Comparison of ENCODE assay signal across 17 cellular contexts in the genomic region with DNA sequence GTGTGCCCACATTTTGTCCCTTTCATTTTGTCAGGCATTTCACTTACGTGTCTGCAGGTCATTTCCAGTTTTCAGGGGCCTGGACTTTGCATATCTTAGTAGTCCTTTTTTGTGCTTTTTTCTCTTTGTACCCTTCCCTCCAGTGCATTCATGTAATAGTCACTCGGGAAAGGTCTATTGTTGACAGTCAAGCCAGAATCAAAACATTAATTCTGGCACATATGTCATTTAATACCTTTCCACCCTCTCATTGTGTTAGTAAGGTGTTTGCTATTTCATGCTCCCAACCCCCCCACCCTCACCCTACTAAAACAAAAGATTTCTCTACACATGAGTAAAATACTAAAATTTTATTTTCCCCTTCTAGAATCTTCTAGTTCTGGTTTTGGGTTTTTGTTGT. TPM values are rescaled to one million over a fixed set of nuclear protein-coding genes. Genes with fewer than 3 reads are reported as not detected.
A peak's percentile ranks its signal among the peaks of the same experiment; 100 is the strongest.
DNase-seq lines count a peak whose midpoint lies in the region; ATAC-seq and TF ChIP-seq lines count a peak whose summit lies in the region.
"Had no signal": no experiment of that assay in that cellular context is flagged by ENCODE, and none has a peak within 500 bp of the region (broad histone marks: within the 10 kb centered on the region; RNA-seq: fewer than 3 reads in every experiment).

No MANE protein-coding gene starts in this region.

- H3F3A ChIP-seq in PC-3 (ENCODE audit: low read length, unreplicated experiment): no peaks in the 10 kb centered on the region
- H3F3A ChIP-seq in GM23338 (replicated peaks; ENCODE audit: low read depth): no peaks in the 10 kb centered on the region

- H3K36me3 Mint-ChIP-seq in activated CD8-positive, alpha-beta memory T cell treated with anti-CD3 and anti-CD28 coated beads, Interleukin-2, amount 10 ng/mL, durations not matched to agents 7 days and 5 days: peaks cover 14% of the 10 kb centered on the region
- peaks cover 10% of the 10 kb centered on the region for H3K36me3 Mint-ChIP-seq in central memory CD8-positive, alpha-beta T cell (ENCODE audit: insufficient read depth)
- H3K36me3 Mint-ChIP-seq in stimulated activated effector memory CD8-positive, alpha-beta T cell treated with anti-CD3 and anti-CD28 coated beads, Interleukin-12 subunit alpha, Interleukin-12 subunit beta, amount 100 ng/mL, for 72 hours: peaks cover 29% of the 10 kb centered on the region
- H3K36me3 Mint-ChIP-seq in GM23338 (ENCODE audit: low read depth): no peaks in the 10 kb centered on the region

- H3K36me3 ChIP-seq in PC-3 (ENCODE audit: low read depth, low read length) (peaks cover 18% of the 10 kb centered on the region), GM23338 (ENCODE audit: insufficient read depth) (no peaks in the 10 kb centered on the region), upper lobe of right lung (peaks cover 17% of the 10 kb centered on the region)
- H3K36me3 ChIP-seq: right lobe of liver had no signal

- POLR2A ChIA-PET in PC-3 (lab: Charles Lee; ENCODE audit: unreplicated experiment): no interaction called here

- H3K9me3 ChIP-seq in PC-3 (ENCODE audit: low read length): no peaks in the 10 kb centered on the region
- H3K9me3 ChIP-seq in upper lobe of right lung: no peaks in the 10 kb centered on the region
- H3K9me3 ChIP-seq: right lobe of liver, transverse colon had no signal

- intact Hi-C loops in PC-3 (cut with micrococcal nuclease) (no loop called here), upper lobe of right lung (cut with DNase I) (no loop called here)

- H3K27ac ChIP-seq in PC-3 (ENCODE audit: low read length): no peak overlapping the region
- no peak overlapping the region for H3K27ac ChIP-seq in GM23338 (ENCODE audit: low read depth)
- H3K27ac ChIP-seq in upper lobe of right lung: no peak overlapping the region
- H3K27ac ChIP-seq: dorsolateral prefrontal cortex had no signal

- no peak for DNase-seq in activated CD8-positive, alpha-beta memory T cell treated with anti-CD3 and anti-CD28 coated beads, Interleukin-2, amount 10 ng/mL, durations not matched to agents 7 days and 5 days
- DNase-seq in activated CD8-positive, alpha-beta memory T cell treated with anti-CD3 and anti-CD28 coated beads for 24 hours: no peak
- DNase-seq in PC-3: peak; percentile 28
- no peak for DNase-seq in central memory CD8-positive, alpha-beta T cell (ENCODE audit: low spot score in 2 of 2)
- DNase-seq in stimulated activated effector memory CD8-positive, alpha-beta T cell treated with anti-CD3 and anti-CD28 coated beads, Interleukin-12 subunit alpha, Interleukin-12 subunit beta, amount 100 ng/mL, for 72 hours (ENCODE audit: low spot score in 2 of 2): no peak
- no peak for DNase-seq in GM23338 (ENCODE audit: low spot score)
- no peak for DNase-seq in upper lobe of right lung
- DNase-seq: dorsolateral prefrontal cortex; mammary epithelial cell; NCI-H1092; right lobe of liver; RPMI8226; stimulated activated CD8-positive, alpha-beta memory T cell treated with anti-CD3 and anti-CD28 coated beads, Interleukin-4, amount 100 ng/mL, for 48 hours; transverse colon had no signal

- H2AFZ ChIP-seq in PC-3 (ENCODE audit: low read length) (no peak overlapping the region), GM23338 (no peak overlapping the region)

- H3K9me2 ChIP-seq in PC-3 (replicated peaks; ENCODE audit: low read length) (no peaks in the 10 kb centered on the region), GM23338 (ENCODE audit: insufficient read depth) (no peaks in the 10 kb centered on the region)

- H3K4me3 ChIP-seq in PC-3 (ENCODE audit: low read length) (no peak overlapping the region), GM23338 (no peak overlapping the region), upper lobe of right lung (no peak overlapping the region)
- H3K4me3 ChIP-seq: dorsolateral prefrontal cortex, K562, right lobe of liver, transverse colon had no signal

- TF ChIP-seq CTCF in PC-3 (conservative IDR thresholded peaks at IDR 0.05; ENCODE audit: low read depth, low read length) (no peak), GM23338 (conservative IDR thresholded peaks at IDR 0.05; ENCODE audit: low read depth in 2 of 2) (no peak), upper lobe of right lung (IDR thresholded peaks at IDR 0.05) (no peak)

- no TSS peak for BruUV-seq in PC-3 (replicated peaks; lab: Mats Ljungman, UMichigan)

- H3K27me3 Mint-ChIP-seq in activated CD8-positive, alpha-beta memory T cell treated with anti-CD3 and anti-CD28 coated beads, Interleukin-2, amount 10 ng/mL, durations not matched to agents 7 days and 5 days: no peaks in the 10 kb centered on the region
- H3K27me3 Mint-ChIP-seq in central memory CD8-positive, alpha-beta T cell: no peaks in the 10 kb centered on the region
- peaks cover 6% of the 10 kb centered on the region for H3K27me3 Mint-ChIP-seq in GM23338 (ENCODE audit: insufficient read depth, low read depth, poor library complexity)

- H4K20me1 ChIP-seq in PC-3 (ENCODE audit: low read length): no peaks in the 10 kb centered on the region
- no peaks in the 10 kb centered on the region for H4K20me1 ChIP-seq in GM23338 (replicated peaks; ENCODE audit: insufficient read depth)

- H3K9me3 Mint-ChIP-seq in activated CD8-positive, alpha-beta memory T cell treated with anti-CD3 and anti-CD28 coated beads, Interleukin-2, amount 10 ng/mL, durations not matched to agents 7 days and 5 days (ENCODE audit: low read depth): peaks cover 4% of the 10 kb centered on the region
- peaks cover 8% of the 10 kb centered on the region for H3K9me3 Mint-ChIP-seq in central memory CD8-positive, alpha-beta T cell
- no peaks in the 10 kb centered on the region for H3K9me3 Mint-ChIP-seq in stimulated activated effector memory CD8-positive, alpha-beta T cell treated with anti-CD3 and anti-CD28 coated beads, Interleukin-12 subunit alpha, Interleukin-12 subunit beta, amount 100 ng/mL, for 72 hours
- no peaks in the 10 kb centered on the region for H3K9me3 Mint-ChIP-seq in GM23338

- H3K4me3 Mint-ChIP-seq in activated CD8-positive, alpha-beta memory T cell treated with anti-CD3 and anti-CD28 coated beads, Interleukin-2, amount 10 ng/mL, durations not matched to agents 7 days and 5 days: no peak overlapping the region
- peak overlapping the region; percentile 68 for H3K4me3 Mint-ChIP-seq in central memory CD8-positive, alpha-beta T cell
- peak overlapping the region; percentile 65 for H3K4me3 Mint-ChIP-seq in stimulated activated effector memory CD8-positive, alpha-beta T cell treated with anti-CD3 and anti-CD28 coated beads, Interleukin-12 subunit alpha, Interleukin-12 subunit beta, amount 100 ng/mL, for 72 hours
- no peak overlapping the region for H3K4me3 Mint-ChIP-seq in GM23338

- H3K4me1 ChIP-seq in PC-3 (ENCODE audit: insufficient read depth, low read length): peaks cover 5% of the 10 kb centered on the region; the same call in 1 of the 2 replicates
- no peaks in the 10 kb centered on the region for H3K4me1 ChIP-seq in GM23338 (ENCODE audit: insufficient read depth)
- peaks cover 28% of the 10 kb centered on the region for H3K4me1 ChIP-seq in upper lobe of right lung

- H3K27ac Mint-ChIP-seq in activated CD8-positive, alpha-beta memory T cell treated with anti-CD3 and anti-CD28 coated beads, Interleukin-2, amount 10 ng/mL, durations not matched to agents 7 days and 5 days: peak overlapping the region; percentile 42
- H3K27ac Mint-ChIP-seq in central memory CD8-positive, alpha-beta T cell (ENCODE audit: low read depth): peak overlapping the region; percentile 95
- peak overlapping the region; percentile 92 for H3K27ac Mint-ChIP-seq in stimulated activated effector memory CD8-positive, alpha-beta T cell treated with anti-CD3 and anti-CD28 coated beads, Interleukin-12 subunit alpha, Interleukin-12 subunit beta, amount 100 ng/mL, for 72 hours
- H3K27ac Mint-ChIP-seq in GM23338: no peak overlapping the region

- no peak overlapping the region for H3K9ac ChIP-seq in PC-3 (ENCODE audit: low read length)

- CTCF ChIA-PET in activated CD8-positive, alpha-beta memory T cell treated with anti-CD3 and anti-CD28 coated beads, Interleukin-2, amount 10 ng/mL, durations not matched to agents 7 days and 5 days (lab: Charles Lee): no interaction called here
- CTCF ChIA-PET in PC-3 (lab: Charles Lee): no interaction called here

- H3K4me2 ChIP-seq in PC-3 (ENCODE audit: low read length): no peak overlapping the region
- H3K4me2 ChIP-seq in GM23338: no peak overlapping the region

- no peaks in the 10 kb centered on the region for H3K79me2 ChIP-seq in PC-3 (ENCODE audit: low read length)
- H3K79me2 ChIP-seq in GM23338 (replicated peaks; ENCODE audit: insufficient read depth): no peaks in the 10 kb centered on the region

- H3K27me3 ChIP-seq in PC-3 (ENCODE audit: low read length) (no peaks in the 10 kb centered on the region), GM23338 (ENCODE audit: insufficient read depth) (no peaks in the 10 kb centered on the region), upper lobe of right lung (no peaks in the 10 kb centered on the region)
- H3K27me3 ChIP-seq: right lobe of liver, transverse colon had no signal

- peaks cover 23% of the 10 kb centered on the region for H3K4me1 Mint-ChIP-seq in activated CD8-positive, alpha-beta memory T cell treated with anti-CD3 and anti-CD28 coated beads, Interleukin-2, amount 10 ng/mL, durations not matched to agents 7 days and 5 days
- peaks cover 28% of the 10 kb centered on the region for H3K4me1 Mint-ChIP-seq in central memory CD8-positive, alpha-beta T cell
- H3K4me1 Mint-ChIP-seq in stimulated activated effector memory CD8-positive, alpha-beta T cell treated with anti-CD3 and anti-CD28 coated beads, Interleukin-12 subunit alpha, Interleukin-12 subunit beta, amount 100 ng/mL, for 72 hours: peaks cover 25% of the 10 kb centered on the region
- peaks cover 10% of the 10 kb centered on the region; the same call in 2 of the 3 replicates for H3K4me1 Mint-ChIP-seq in GM23338

- ATAC-seq in activated CD8-positive, alpha-beta memory T cell treated with anti-CD3 and anti-CD28 coated beads, Interleukin-2, amount 10 ng/mL, durations not matched to agents 7 days and 5 days: no peak
- ATAC-seq in PC-3: no peak
- ATAC-seq in central memory CD8-positive, alpha-beta T cell (replicated peaks; ENCODE audit: extremely low read depth, poor library complexity, severe bottlenecking): no peak
- no peak for ATAC-seq in stimulated activated effector memory CD8-positive, alpha-beta T cell treated with anti-CD3 and anti-CD28 coated beads, Interleukin-12 subunit alpha, Interleukin-12 subunit beta, amount 100 ng/mL, for 72 hours
- ATAC-seq in HG03175 (IDR thresholded peaks at IDR 0.05; ENCODE audit: unreplicated experiment): no peak
- ATAC-seq in GM23338: no peak
- ATAC-seq in upper lobe of right lung: no peak
- ATAC-seq: activated CD4-positive, CD25-positive, alpha-beta regulatory T cell treated with anti-CD3 and anti-CD28 coated beads, Interleukin-2, amount 50 U/mL, for 24 hours; K562 had no signal

TF ChIP-seq in GM23338, 12 proteins besides CTCF, POLR2A, EP300 and RAD21 (continues in another document):
- no peak for TF ChIP-seq EZH2phosphoT487 (IDR thresholded peaks at IDR 0.05; ENCODE audit: unreplicated experiment)
- no peak for TF ChIP-seq ZNF114 (CRISPR knock-in tag; IDR thresholded peaks at IDR 0.05)

RNA-seq across cellular contexts. Expression of gene UGCG, which starts 42.7 kb away (rescaled TPM):
- 10 to 100 TPM; 14.4 to 21.6 TPM for total RNA-seq in activated CD8-positive, alpha-beta memory T cell treated with anti-CD3 and anti-CD28 coated beads, Interleukin-2, amount 10 ng/mL, durations not matched to agents 7 days and 5 days
- total RNA-seq in PC-3 (2014; rRNA removed): 27.0 and 29.4 TPM in 2 replicates
- 44.9 and 48.1 TPM in 2 replicates for total RNA-seq in GM23338 (2014; rRNA removed; shearing (Covaris generic))
- 27.8 and 30.4 TPM in 2 replicates for polyA plus RNA-seq in GM23338 (2016; fragmentation: Nextera tagmentation; extraction: Ambion mirVana)
- total RNA-seq in upper lobe of right lung: 50.7 TPM

Comparison
In these comparisons a context has a peak if more than half of its experiments do, and no peak if none do; other contexts are left out.
1. H3K4me3 Mint-ChIP-seq: peak in central memory CD8-positive, alpha-beta T cell (single experiment) and stimulated activated effector memory CD8-positive, alpha-beta T cell treated with anti-CD3 and anti-CD28 coated beads, Interleukin-12 subunit alpha, Interleukin-12 subunit beta, amount 100 ng/mL, for 72 hours (single experiment); none in activated CD8-positive, alpha-beta memory T cell treated with anti-CD3 and anti-CD28 coated beads, Interleukin-2, amount 10 ng/mL, durations not matched to agents 7 days and 5 days (single experiment) and GM23338 (single experiment).